9 cellular contexts compared by ENCODE assay signal in the genomic region with DNA sequence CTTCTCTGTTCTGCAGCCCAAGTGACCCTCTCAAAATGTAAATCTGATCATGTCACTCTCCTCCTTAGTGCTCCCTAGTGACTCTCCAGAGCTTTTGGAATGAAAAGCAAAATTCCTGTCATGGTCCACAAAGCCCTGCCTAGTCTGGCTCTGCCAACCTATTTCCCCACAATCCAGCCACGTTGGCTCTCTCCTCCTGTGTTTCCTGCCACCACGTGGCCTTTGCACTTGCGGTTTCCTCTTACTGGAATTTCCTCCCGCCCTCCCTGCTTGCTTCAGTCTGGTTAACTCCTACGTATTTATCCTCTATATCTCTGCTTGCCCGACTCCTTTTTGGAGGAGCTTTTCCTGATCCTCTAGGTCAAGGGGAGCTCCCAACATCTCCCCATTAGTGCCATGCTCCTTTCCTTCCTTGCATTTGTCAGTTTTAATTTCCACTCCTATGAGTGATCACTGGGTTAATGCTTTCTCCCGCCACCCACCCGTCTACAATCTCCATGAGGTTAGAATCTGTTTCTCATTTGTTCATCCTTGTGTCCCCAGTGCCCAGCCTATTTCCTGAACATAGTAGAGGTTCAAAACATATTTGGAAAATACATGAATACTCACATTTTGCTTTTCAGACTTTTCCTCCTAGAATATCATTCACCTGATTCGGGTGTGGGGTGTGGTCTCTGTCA. TPM values are rescaled to one million over a fixed set of nuclear protein-coding genes. Genes with fewer than 3 reads are reported as not detected.
DNase-seq lines count a peak whose midpoint lies in the region; ATAC-seq and TF ChIP-seq lines count a peak whose summit lies in the region.
"Had no signal": no experiment of that assay in that cellular context is flagged by ENCODE, and none has a peak within 500 bp of the region (broad histone marks: within the 10 kb centered on the region; RNA-seq: fewer than 3 reads in every experiment).

No MANE protein-coding gene starts in this region.

- intact Hi-C loops in heart left ventricle (cut with DNase I) (no loop called here), gastrocnemius medialis (cut with DNase I; ENCODE audit: low total_unique reads) (no loop called here)

- peaks cover 0 to 22% (median 3%) of the 10 kb centered on the region in 9 donors for H3K36me3 ChIP-seq in heart left ventricle
- H3K36me3 ChIP-seq in gastrocnemius medialis = peaks cover 2 to 18% of the 10 kb centered on the region in 2 donors

- ATAC-seq in heart left ventricle = peak; percentile 63 to 88 (median 84)
- ATAC-seq in gastrocnemius medialis = peak; percentile 58 to 77
- ATAC-seq in HG02571 (IDR thresholded peaks at IDR 0.05; ENCODE audit: unreplicated experiment) = no peak

- in situ Hi-C loops in gastrocnemius medialis (cut with MboI; ENCODE audit: low sequenced_read_pairs in 4 of 4) = no loop called here

- 29 to 42% (median 31%) methylated on average over 9 of the region's 9 CpGs for WGBS in heart left ventricle, 4 donors

- peaks cover 0 to 36% (median 17%) of the 10 kb centered on the region in 12 donors for H3K4me1 ChIP-seq in heart left ventricle
- peaks cover 20 to 22% of the 10 kb centered on the region in 2 donors for H3K4me1 ChIP-seq in gastrocnemius medialis

- H3K27me3 ChIP-seq in heart left ventricle = no peaks in the 10 kb centered on the region
- peaks cover 0 to 7% (median 0%) of the 10 kb centered on the region in 3 donors for H3K27me3 ChIP-seq in gastrocnemius medialis

- peak overlapping the region in 4 of 12 donors; percentile 6 to 21 (median 15) for H3K4me3 ChIP-seq in heart left ventricle
- H3K4me3 ChIP-seq in gastrocnemius medialis = peak overlapping the region in 3 of 4 donors; percentile 22 to 51 (median 39)

- TF ChIP-seq CTCF in heart left ventricle (IDR thresholded peaks at IDR 0.05) = no peak
- TF ChIP-seq CTCF in gastrocnemius medialis (IDR thresholded peaks at IDR 0.05 in 4 of 5, conservative IDR thresholded peaks at IDR 0.05 in 1 of 5) = no peak

- DNase-seq in EL (peak; percentile 93), UCSD-AML1 (lab: John Stamatoyannopoulos, UW; ENCODE audit: unreplicated experiment) (peak; percentile 59), heart left ventricle (peak; percentile 50 to 72 (median 62)), gastrocnemius medialis (peak; percentile 57 to 80), NCI-H2196 (lab: John Stamatoyannopoulos, UW; ENCODE audit: unreplicated experiment) (no peak), T-helper 9 cell (no peak), NCI-H524 treated with DMSO at 0.1 percent for 48 hours (lab: John Stamatoyannopoulos, UW) (no peak)
- DNase-seq: activated T-cell treated with anti-CD3 and anti-CD28 coated beads, Interleukin-2, amount 50 U/mL, for 1 hour had no signal

- H3K9me3 ChIP-seq in heart left ventricle (peaks cover 0 to 10% (median 0%) of the 10 kb centered on the region in 12 donors), gastrocnemius medialis (no peaks in the 10 kb centered on the region)

- TF ChIP-seq POLR2A in heart left ventricle (IDR thresholded peaks at IDR 0.05) = no peak
- TF ChIP-seq POLR2A in gastrocnemius medialis (IDR thresholded peaks at IDR 0.05) = no peak

- peak overlapping the region in 11 of 12 donors; percentile 3 to 89 (median 60) for H3K27ac ChIP-seq in heart left ventricle
- H3K27ac ChIP-seq in gastrocnemius medialis = peak overlapping the region; percentile 65 to 80 (median 74)

RNA-seq across cellular contexts. Expression of gene NNMT, which starts 11.5 kb away (rescaled TPM):
- 100 to 1,000 TPM in 1 of 9 donors, 10 to 100 TPM in 8; 12.4 to 146 (median 27.4) TPM for total RNA-seq in heart left ventricle
- polyA plus RNA-seq in heart left ventricle = 10 to 100 TPM; 27.9 to 76.3 TPM
- 100 to 1,000 TPM; 157 to 968 (median 541) TPM for total RNA-seq in gastrocnemius medialis

Comparison
In these comparisons a context has a peak if more than half of its experiments do, and no peak if none do; other contexts are left out.
1. DNase-seq: peak in EL (single experiment), UCSD-AML1 (single experiment), heart left ventricle (5 of 5) and gastrocnemius medialis (2 of 2); none in NCI-H2196 (single experiment), T-helper 9 cell (single experiment) and NCI-H524 treated with DMSO at 0.1 percent for 48 hours (single experiment).